Comparison of ENCODE assay signal across 8 cellular contexts in the genomic region with DNA sequence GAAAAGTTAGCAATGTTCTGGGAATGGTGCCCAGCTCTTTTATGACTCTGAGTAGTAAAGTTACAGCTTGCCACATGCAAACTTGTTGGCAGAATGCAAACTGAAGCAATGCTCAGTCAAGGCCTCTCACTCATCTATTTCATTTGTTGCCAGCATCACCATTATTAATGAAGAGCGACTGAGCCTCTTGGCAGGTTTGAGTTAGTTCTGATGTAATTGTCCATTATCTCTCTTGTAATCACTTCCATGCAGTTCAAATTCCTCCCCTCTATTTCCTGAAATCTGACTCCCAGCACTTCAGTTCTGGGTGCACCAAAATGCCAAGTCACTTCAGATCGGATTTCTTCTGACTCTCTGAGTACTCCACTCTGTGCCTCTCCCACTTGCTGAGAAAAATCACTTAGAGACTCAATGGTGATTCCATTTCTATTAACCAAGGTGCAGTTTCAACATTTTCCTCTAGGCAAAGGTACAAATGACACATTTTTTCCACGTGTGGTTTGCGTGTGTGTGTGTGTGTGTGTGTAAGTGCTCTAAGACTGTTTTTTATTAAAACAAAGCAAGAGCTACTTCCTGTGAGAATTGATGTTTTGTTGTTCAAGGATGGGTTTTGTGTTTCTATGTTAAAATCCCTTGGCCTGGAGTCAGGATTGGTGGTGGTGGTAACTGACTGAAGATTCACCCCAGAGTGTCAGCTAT.
A peak's percentile ranks its signal among the peaks of the same experiment; 100 is the strongest.
DNase-seq lines count a peak whose midpoint lies in the region; ATAC-seq lines count a peak whose summit lies in the region.

No MANE protein-coding gene starts in this region.

- H3K4me1 Mint-ChIP-seq in activated naive CD4-positive, alpha-beta T cell treated with anti-CD3 and anti-CD28 coated beads for 36 hours (ENCODE audit: low read depth): peaks cover 16% of the 10 kb centered on the region
- peaks cover 2 to 5% of the 10 kb centered on the region in 2 donors for H3K4me1 Mint-ChIP-seq in stimulated activated naive B cell treated with anti-CD40 and anti-IgM and Interleukin-4, amounts not matched to agents 10 μg/mL and 1 μg/mL and 100 μg/mL, for 72 hours

- intact Hi-C loops in activated naive CD4-positive, alpha-beta T cell treated with anti-CD3 and anti-CD28 coated beads for 36 hours (cut with micrococcal nuclease): no loop called here

- no peaks in the 10 kb centered on the region for H3K36me3 Mint-ChIP-seq in activated naive CD4-positive, alpha-beta T cell treated with anti-CD3 and anti-CD28 coated beads for 36 hours (ENCODE audit: low read depth)
- H3K36me3 Mint-ChIP-seq in stimulated activated naive B cell treated with anti-CD40 and anti-IgM and Interleukin-4, amounts not matched to agents 10 μg/mL and 1 μg/mL and 100 μg/mL, for 72 hours: no peaks in the 10 kb centered on the region

- in situ Hi-C loops in Caki2 (cut with HindIII; ENCODE audit: low pct_unique_long_range_greater_than_20kb, low sequenced_read_pairs): no loop called here

- peaks cover 47% of the 10 kb centered on the region for H3K27me3 Mint-ChIP-seq in activated naive CD4-positive, alpha-beta T cell treated with anti-CD3 and anti-CD28 coated beads for 36 hours (ENCODE audit: low read depth)
- H3K27me3 Mint-ChIP-seq in stimulated activated naive B cell treated with anti-CD40 and anti-IgM and Interleukin-4, amounts not matched to agents 10 μg/mL and 1 μg/mL and 100 μg/mL, for 72 hours: peaks cover 9 to 12% of the 10 kb centered on the region in 2 donors

- CTCF ChIA-PET in activated naive CD4-positive, alpha-beta T cell treated with anti-CD3 and anti-CD28 coated beads for 36 hours (lab: Charles Lee): interaction anchor here (0.6 to 1.4 kb wide), 4 partner anchors 14 to 1448 kb away, joined by 3 to 5 read pairs (median 3); no protein-coding TSS in a partner anchor

- ATAC-seq in HG03135 (IDR thresholded peaks at IDR 0.05; ENCODE audit: unreplicated experiment) (no peak), HG02970 (IDR thresholded peaks at IDR 0.05; ENCODE audit: low FRiP score, unreplicated experiment) (no peak)
- no peak for ATAC-seq in stimulated activated naive B cell treated with anti-CD40 and anti-IgM and Interleukin-4, amounts not matched to agents 10 μg/mL and 1 μg/mL and 100 μg/mL, for 72 hours (replicated peaks)

- DNase-seq in Caki2 (ENCODE audit: low read depth): peak; percentile 74
- peak; percentile 64 for DNase-seq in NCI-H2029 (lab: John Stamatoyannopoulos, UW)
- DNase-seq in cerebellar cortex (ENCODE audit: low spot score): peak; percentile 2
- DNase-seq in myocyte (ENCODE audit: low read depth): peak; percentile 91
- DNase-seq in activated naive CD4-positive, alpha-beta T cell treated with anti-CD3 and anti-CD28 coated beads for 36 hours: no peak
- DNase-seq in stimulated activated naive B cell treated with anti-CD40 and anti-IgM and Interleukin-4, amounts not matched to agents 10 μg/mL and 1 μg/mL and 100 μg/mL, for 72 hours: no peak

- no peak overlapping the region for H3K4me3 Mint-ChIP-seq in activated naive CD4-positive, alpha-beta T cell treated with anti-CD3 and anti-CD28 coated beads for 36 hours
- H3K4me3 Mint-ChIP-seq in stimulated activated naive B cell treated with anti-CD40 and anti-IgM and Interleukin-4, amounts not matched to agents 10 μg/mL and 1 μg/mL and 100 μg/mL, for 72 hours: no peak overlapping the region

- no peak overlapping the region for H3K27ac Mint-ChIP-seq in activated naive CD4-positive, alpha-beta T cell treated with anti-CD3 and anti-CD28 coated beads for 36 hours
- no peak overlapping the region for H3K27ac Mint-ChIP-seq in stimulated activated naive B cell treated with anti-CD40 and anti-IgM and Interleukin-4, amounts not matched to agents 10 μg/mL and 1 μg/mL and 100 μg/mL, for 72 hours

- H3K9me3 Mint-ChIP-seq in activated naive CD4-positive, alpha-beta T cell treated with anti-CD3 and anti-CD28 coated beads for 36 hours: no peaks in the 10 kb centered on the region
- H3K9me3 Mint-ChIP-seq in stimulated activated naive B cell treated with anti-CD40 and anti-IgM and Interleukin-4, amounts not matched to agents 10 μg/mL and 1 μg/mL and 100 μg/mL, for 72 hours: no peaks in the 10 kb centered on the region

Comparison
In these comparisons a context has a peak if more than half of its experiments do, and no peak if none do; other contexts are left out.
1. DNase-seq: peak in Caki2 (single experiment), NCI-H2029 (single experiment), cerebellar cortex (single experiment) and myocyte (single experiment); none in activated naive CD4-positive, alpha-beta T cell treated with anti-CD3 and anti-CD28 coated beads for 36 hours (single experiment) and stimulated activated naive B cell treated with anti-CD40 and anti-IgM and Interleukin-4, amounts not matched to agents 10 μg/mL and 1 μg/mL and 100 μg/mL, for 72 hours (single experiment).